1 cellular context compared by ENCODE assay signal in genomic region chr12:55681142-55682077, GRCh38.
A peak's percentile ranks its signal among the peaks of the same experiment; 100 is the strongest.
TF ChIP-seq lines count a peak whose summit lies in the region.

No MANE protein-coding gene starts in this region.

TF ChIP-seq in HepG2, 621 proteins besides CTCF, POLR2A, EP300 and RAD21 (continues in another document):
- TF ChIP-seq NFYC (CRISPR knock-in tag; IDR thresholded peaks at IDR 0.05) (0 out of 2 replicates have a peak, but pooled peaks have one; percentile 18), ZNF12 (CRISPR knock-in tag; IDR thresholded peaks at IDR 0.05) (no peak), RAD51 (IDR thresholded peaks at IDR 0.05; ENCODE audit: borderline replicate concordance) (no peak), HNRNPH1 (optimal IDR thresholded peaks at IDR 0.05; ENCODE audit: low read depth, low read length) (no peak), MEIS1 (CRISPR knock-in tag; IDR thresholded peaks at IDR 0.05; ENCODE audit: borderline replicate concordance) (no peak), ZNF225 (CRISPR knock-in tag; IDR thresholded peaks at IDR 0.05) (no peak), ZNF256 (CRISPR knock-in tag; conservative IDR thresholded peaks at IDR 0.05) (no peak), MLXIP (CRISPR knock-in tag; IDR thresholded peaks at IDR 0.05; ENCODE audit: borderline replicate concordance) (no peak), GATA4 (IDR thresholded peaks at IDR 0.05; ENCODE audit: borderline replicate concordance, low read depth) (peak; percentile 60; the same call in 1 of the 2 replicates), TFDP1 (CRISPR knock-in tag; IDR thresholded peaks at IDR 0.05; ENCODE audit: borderline replicate concordance) (no peak), UBTF (CRISPR knock-in tag; IDR thresholded peaks at IDR 0.05) (peak; percentile 82), ZNF556 (CRISPR knock-in tag; IDR thresholded peaks at IDR 0.05; ENCODE audit: borderline replicate concordance) (no peak; the same call in 1 of the 2 replicates), ZSCAN29 (CRISPR knock-in tag; conservative IDR thresholded peaks at IDR 0.05) (no peak), RFXAP (CRISPR knock-in tag; IDR thresholded peaks at IDR 0.05; ENCODE audit: borderline replicate concordance) (no peak), TBL1XR1 (IDR thresholded peaks at IDR 0.05; ENCODE audit: borderline replicate concordance, low read length, partially characterized antibody) (peak; percentile 28), NR2C2 (CRISPR knock-in tag; IDR thresholded peaks at IDR 0.05; ENCODE audit: borderline replicate concordance) (no peak), TEAD2 (CRISPR knock-in tag; IDR thresholded peaks at IDR 0.05) (no peak), PBX2 (CRISPR knock-in tag; IDR thresholded peaks at IDR 0.05) (no peak), ZNF589 (CRISPR knock-in tag; conservative IDR thresholded peaks at IDR 0.05) (no peak), GABPA (IDR thresholded peaks at IDR 0.05; ENCODE audit: low read depth, low read length) (no peak), GABPA (CRISPR knock-in tag; IDR thresholded peaks at IDR 0.05; ENCODE audit: low read depth) (peak; percentile 39; the same call in 1 of the 2 replicates), ZMYM2 (CRISPR knock-in tag; IDR thresholded peaks at IDR 0.05) (no peak), KDM1A (CRISPR knock-in tag; IDR thresholded peaks at IDR 0.05) (peak; percentile 58; the same call in 1 of the 2 replicates), SP140L (CRISPR knock-in tag; IDR thresholded peaks at IDR 0.05; ENCODE audit: borderline replicate concordance) (no peak), RNF219 (CRISPR knock-in tag; IDR thresholded peaks at IDR 0.05) (no peak), ZNF44 (CRISPR knock-in tag; IDR thresholded peaks at IDR 0.05) (no peak), SNAPC5 (CRISPR knock-in tag; IDR thresholded peaks at IDR 0.05; ENCODE audit: borderline replicate concordance) (no peak), ZNF549 (CRISPR knock-in tag; IDR thresholded peaks at IDR 0.05) (no peak), ARID2 (CRISPR knock-in tag; IDR thresholded peaks at IDR 0.05; ENCODE audit: borderline replicate concordance) (peak; percentile 44; the same call in 1 of the 2 replicates), TGIF2 (CRISPR knock-in tag; IDR thresholded peaks at IDR 0.05) (no peak), MXD1 (CRISPR knock-in tag; IDR thresholded peaks at IDR 0.05) (no peak), ZNF83 (CRISPR knock-in tag; IDR thresholded peaks at IDR 0.05; ENCODE audit: borderline replicate concordance) (no peak), PRPF4 (IDR thresholded peaks at IDR 0.05; ENCODE audit: low read depth, low read length, poor library complexity, severe bottlenecking) (no peak), USF2 (IDR thresholded peaks at IDR 0.05; ENCODE audit: low read depth, low read length) (no peak), USF2 (CRISPR knock-in tag; IDR thresholded peaks at IDR 0.05; ENCODE audit: borderline replicate concordance) (no peak), ZNF574 (CRISPR knock-in tag; IDR thresholded peaks at IDR 0.05) (peak; percentile 64), ZHX1 (CRISPR knock-in tag; IDR thresholded peaks at IDR 0.05; ENCODE audit: low read depth) (no peak), ZBTB2 (CRISPR knock-in tag; IDR thresholded peaks at IDR 0.05; ENCODE audit: low read depth) (no peak)
